In the genomic region with DNA sequence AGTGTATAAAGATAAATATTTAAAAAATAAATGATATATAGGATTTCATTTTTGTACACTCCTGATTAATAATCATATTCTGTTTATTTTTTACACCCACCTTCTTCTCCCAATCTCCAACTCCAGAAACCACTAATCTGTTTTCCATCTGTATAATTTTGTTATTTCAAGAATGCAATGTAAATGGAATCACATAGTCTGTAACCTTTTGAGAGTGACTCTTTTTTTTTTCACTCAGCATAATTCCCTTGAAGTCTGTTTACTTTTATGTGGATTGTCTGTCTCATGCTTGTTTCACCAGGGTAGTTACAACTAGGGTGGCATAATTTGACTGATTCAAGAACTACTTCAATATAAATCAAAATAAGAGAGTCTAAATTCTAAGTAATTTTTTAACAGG, we compare ENCODE assay signal across 21 cellular contexts. TPM values are rescaled to one million over a fixed set of nuclear protein-coding genes. Genes with fewer than 3 reads are reported as not detected.
DNase-seq lines count a peak whose midpoint lies in the region; ATAC-seq, FAIRE-seq and TF ChIP-seq lines count a peak whose summit lies in the region.
"Had no signal": no experiment of that assay in that cellular context is flagged by ENCODE, and none has a peak within 500 bp of the region (broad histone marks: within the 10 kb centered on the region; RNA-seq: fewer than 3 reads in every experiment).

No MANE protein-coding gene starts in this region.

- no peaks in the 10 kb centered on the region for H3K9me2 ChIP-seq in hepatocyte (replicated peaks; ENCODE audit: insufficient read depth)

- CTCF ChIA-PET in A549 (lab: Yijun Ruan, JAX) (interaction anchor here (1.3 to 1.7 kb wide), 2 partner anchors 9 to 55 kb away, joined by 3 to 7 read pairs; no protein-coding TSS in a partner anchor), Panc1 (lab: Charles Lee) (no interaction called here)

- no peak overlapping the region for H3K4me3 ChIP-seq in A549
- no peak overlapping the region for H3K4me3 ChIP-seq in Panc1 (ENCODE audit: low read depth in 2 of 2, low read length in 2 of 2)
- no peak overlapping the region for H3K4me3 ChIP-seq in hepatocyte
- no peak overlapping the region for H3K4me3 ChIP-seq in mucosa of descending colon

- intact Hi-C loops in Panc1 (cut with micrococcal nuclease; ENCODE audit: unreplicated experiment) (no loop called here), mucosa of descending colon (cut with DNase I, micrococcal nuclease) (no loop called here)

- H3K36me3 ChIP-seq in Panc1 (ENCODE audit: control insufficient read depth, insufficient read depth, low read length) (no peaks in the 10 kb centered on the region), hepatocyte (replicated peaks; ENCODE audit: insufficient read depth, low read depth) (no peaks in the 10 kb centered on the region), mucosa of descending colon (ENCODE audit: low read depth) (no peaks in the 10 kb centered on the region)
- H3K36me3 ChIP-seq: BE2C had no signal

- in situ Hi-C loops in Panc1 (cut with HindIII; ENCODE audit: low pct_unique_long_range_greater_than_20kb, low sequenced_read_pairs): no loop called here

- TF ChIP-seq CTCF in A549 (IDR thresholded peaks at IDR 0.05) (no peak), Panc1 (IDR thresholded peaks at IDR 0.05) (no peak), hepatocyte (IDR thresholded peaks at IDR 0.05; ENCODE audit: poor library complexity) (no peak), mucosa of descending colon (IDR thresholded peaks at IDR 0.05) (no peak)

- H3K27ac ChIP-seq in A549 (peak overlapping the region in 1 of 2 experiments; percentile 33; a peak in 1 of 6 replicates), Panc1 (ENCODE audit: low read length) (peak overlapping the region; percentile 41; the same call in 1 of the 2 replicates), hepatocyte (no peak overlapping the region)
- H3K27ac ChIP-seq: C4-2B had no signal

- TF ChIP-seq POLR2A in A549 (IDR thresholded peaks at IDR 0.05; ENCODE audit: low read length): no peak

- peak overlapping the region; percentile 10; the same call in 2 of the 3 replicates for H3K4me2 ChIP-seq in A549
- peak overlapping the region; percentile 1 for H3K4me2 ChIP-seq in hepatocyte

- no TSS peak for BruUV-seq in Panc1 (replicated peaks; lab: Mats Ljungman, UMichigan)

- H3K27me3 ChIP-seq in Panc1 (ENCODE audit: control insufficient read depth, insufficient read depth, low read length): no peaks in the 10 kb centered on the region
- H3K27me3 ChIP-seq in hepatocyte: no peaks in the 10 kb centered on the region
- H3K27me3 ChIP-seq: BE2C had no signal

- DNase-seq in A549 (ENCODE audit: low read depth in 1 of 2, low spot score in 1 of 2) (no peak), Panc1 (ENCODE audit: low read depth, low spot score) (no peak), hepatocyte (ENCODE audit: low spot score) (no peak), mucosa of descending colon (no peak), activated gamma-delta T cell treated with Interleukin-2 at 50 U/mL for 16 hours (no peak), mucosa of gallbladder (ENCODE audit: low spot score) (no peak), COLO829 (ENCODE audit: low spot score) (no peak)
- no peak for DNase-seq in NK-92 treated with Interleukin-12 subunit alpha and Interleukin-12 subunit beta, amount 100 ng/mL, for 24 hours (lab: John Stamatoyannopoulos, UW)
- DNase-seq: BE2C; Caco-2; CD4-positive, alpha-beta memory T cell; DMS53; GF-D8; HCEC 1CT; HFFc6 had no signal

- H3K79me2 ChIP-seq in hepatocyte: no peaks in the 10 kb centered on the region

- H3K9me3 ChIP-seq in A549 (peaks cover 12% of the 10 kb centered on the region; the same call in 1 of the 3 replicates), Panc1 (ENCODE audit: control insufficient read depth, insufficient read depth, low read depth, low read length) (peaks cover 13% of the 10 kb centered on the region; the same call in 1 of the 2 replicates), hepatocyte (ENCODE audit: low read depth) (no peaks in the 10 kb centered on the region), mucosa of descending colon (no peaks in the 10 kb centered on the region)
- H3K9me3 ChIP-seq: BE2C, Caco-2 had no signal

- POLR2A ChIA-PET in A549 (lab: Yijun Ruan, JAX): no interaction called here
- POLR2A ChIA-PET in Panc1 (lab: Charles Lee): no interaction called here

- H3K4me1 ChIP-seq in A549 (peaks cover 16% of the 10 kb centered on the region), Panc1 (ENCODE audit: control insufficient read depth, insufficient read depth, low read length) (no peaks in the 10 kb centered on the region; the same call in 1 of the 2 replicates), hepatocyte (ENCODE audit: insufficient read depth) (peaks cover 24% of the 10 kb centered on the region), mucosa of descending colon (ENCODE audit: low read depth) (peaks cover 4% of the 10 kb centered on the region)
- H3K4me1 ChIP-seq: BE2C, Caco-2 had no signal

- ATAC-seq in A549: no peak
- no peak for ATAC-seq in Panc1
- ATAC-seq in mucosa of descending colon: peak; percentile 45
- ATAC-seq: HepG2 had no signal

- no peak overlapping the region for H2AFZ ChIP-seq in hepatocyte

- no peak for TF ChIP-seq RAD21 in A549 (conservative IDR thresholded peaks at IDR 0.05 in 1 of 2, IDR thresholded peaks at IDR 0.05 in 1 of 2)

- no peak for FAIRE-seq in A549 (lab: Jason Lieb, UNC)
- FAIRE-seq: GM19239, HepG2, HTR-8/SVneo had no signal

- no peak for TF ChIP-seq EP300 in A549 (IDR thresholded peaks at IDR 0.05)

- no peaks in the 10 kb centered on the region for H4K20me1 ChIP-seq in hepatocyte (ENCODE audit: insufficient read depth, poor library complexity, severe bottlenecking)

TF ChIP-seq in A549, 52 proteins besides CTCF, POLR2A, EP300 and RAD21 (continues in another document):
- TF ChIP-seq JUN (IDR thresholded peaks at IDR 0.05): no peak
- no peak for TF ChIP-seq NPAS2 (CRISPR knock-in tag; IDR thresholded peaks at IDR 0.05; ENCODE audit: borderline replicate concordance)
- TF ChIP-seq MAFK (IDR thresholded peaks at IDR 0.05; ENCODE audit: partially characterized antibody): no peak
- TF ChIP-seq RARB (CRISPR knock-in tag; IDR thresholded peaks at IDR 0.05): no peak
- TF ChIP-seq, protein P1, sequence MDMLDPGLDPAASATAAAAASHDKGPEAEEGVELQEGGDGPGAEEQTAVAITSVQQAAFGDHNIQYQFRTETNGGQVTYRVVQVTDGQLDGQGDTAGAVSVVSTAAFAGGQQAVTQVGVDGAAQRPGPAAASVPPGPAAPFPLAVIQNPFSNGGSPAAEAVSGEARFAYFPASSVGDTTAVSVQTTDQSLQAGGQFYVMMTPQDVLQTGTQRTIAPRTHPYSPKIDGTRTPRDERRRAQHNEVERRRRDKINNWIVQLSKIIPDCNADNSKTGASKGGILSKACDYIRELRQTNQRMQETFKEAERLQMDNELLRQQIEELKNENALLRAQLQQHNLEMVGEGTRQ (IDR thresholded peaks at IDR 0.05): no peak
- TF ChIP-seq TP53 (CRISPR knock-in tag; IDR thresholded peaks at IDR 0.05): no peak
- TF ChIP-seq HMGXB4 (CRISPR knock-in tag; IDR thresholded peaks at IDR 0.05; ENCODE audit: borderline replicate concordance): no peak
- no peak for TF ChIP-seq ZNF302 (CRISPR knock-in tag; IDR thresholded peaks at IDR 0.05)
- TF ChIP-seq MAZ (IDR thresholded peaks at IDR 0.05; ENCODE audit: borderline replicate concordance, low read depth, low read length): no peak
- no peak for TF ChIP-seq EHF (CRISPR knock-in tag; IDR thresholded peaks at IDR 0.05)
- TF ChIP-seq ESRRA (IDR thresholded peaks at IDR 0.05; ENCODE audit: borderline replicate concordance, low read length): no peak
- TF ChIP-seq CBX2 (IDR thresholded peaks at IDR 0.05; ENCODE audit: borderline replicate concordance, low read depth): no peak
- TF ChIP-seq ZFP36 (IDR thresholded peaks at IDR 0.05; ENCODE audit: borderline replicate concordance, partially characterized antibody): no peak
- no peak for TF ChIP-seq KDM1A (IDR thresholded peaks at IDR 0.05; ENCODE audit: low read depth)
- TF ChIP-seq JUNB (IDR thresholded peaks at IDR 0.05): no peak

RNA-seq across cellular contexts. Expression of gene MFSD1, which starts 19.6 kb away (rescaled TPM):
- polyA plus RNA-seq in A549 (2011; rRNA removed) (41.9 and 53.2 TPM in 2 replicates), A549 (2017; fragmentation: RNase III; extraction: RNeasy Plus Mini Kit Qiagen cat#74134 plus additional on column Dnase treatment) (39.5 to 41.5 TPM (median 39.7 TPM) in 3 replicates), hepatocyte (57.8 and 58.6 TPM in 2 replicates)
- 17.0 and 20.8 TPM in 2 replicates for polyA plus RNA-seq in A549 (2012; cell fraction: cytosol; rRNA removed)
- 12.3 and 18.8 TPM in 2 replicates for polyA plus RNA-seq in A549 (2012; cell fraction: nucleus; rRNA removed)
- 20.3 and 25.4 TPM in 2 replicates for polyA minus RNA-seq in A549 (2011; rRNA and poly(A)+ RNA removed)
- total RNA-seq in Panc1 (2021; ENCODE audit: unreplicated experiment) (50.7 TPM), hepatocyte (74.9 and 76.7 TPM in 2 replicates), mucosa of descending colon (10 to 100 TPM; 55.3 to 77.8 (median 59.4) TPM), mucosa of gallbladder (53.1 TPM)
- polyA plus RNA-seq in Panc1 (2012; ENCODE audit: insufficient read length): 26.5 TPM

RNA-seq across cellular contexts. Expression of gene RARRES1, which starts 50.0 kb away (rescaled TPM):
- polyA plus RNA-seq in A549 (2011; rRNA removed) (33.4 and 38.4 TPM in 2 replicates), A549 (2017; fragmentation: RNase III; extraction: RNeasy Plus Mini Kit Qiagen cat#74134 plus additional on column Dnase treatment) (8.5 to 16.6 TPM (median 10.9 TPM) in 3 replicates), hepatocyte (36.9 and 40.7 TPM in 2 replicates)
- 2.5 and 3.5 TPM in 2 replicates for polyA plus RNA-seq in A549 (2012; cell fraction: cytosol; rRNA removed)
- polyA plus RNA-seq in A549 (2012; cell fraction: nucleus; rRNA removed): 5.2 and 5.5 TPM in 2 replicates
- 2.9 and 3.5 TPM in 2 replicates for polyA minus RNA-seq in A549 (2011; rRNA and poly(A)+ RNA removed)
- total RNA-seq in Panc1 (2021; ENCODE audit: unreplicated experiment) (1.3 TPM), hepatocyte (73.1 and 90.3 TPM in 2 replicates), mucosa of descending colon (10 to 100 TPM; 42.7 to 72.0 (median 43.8) TPM), mucosa of gallbladder (6.3 TPM)
- 0.46 TPM for polyA plus RNA-seq in Panc1 (2012; ENCODE audit: insufficient read length)
- total RNA-seq: A172; CD4-positive, alpha-beta memory T cell; H4; HepG2 had no signal
- polyA plus RNA-seq: CD4-positive, alpha-beta memory T cell; HepG2 had no signal
